2 cellular contexts compared by ENCODE assay signal in the genomic region with DNA sequence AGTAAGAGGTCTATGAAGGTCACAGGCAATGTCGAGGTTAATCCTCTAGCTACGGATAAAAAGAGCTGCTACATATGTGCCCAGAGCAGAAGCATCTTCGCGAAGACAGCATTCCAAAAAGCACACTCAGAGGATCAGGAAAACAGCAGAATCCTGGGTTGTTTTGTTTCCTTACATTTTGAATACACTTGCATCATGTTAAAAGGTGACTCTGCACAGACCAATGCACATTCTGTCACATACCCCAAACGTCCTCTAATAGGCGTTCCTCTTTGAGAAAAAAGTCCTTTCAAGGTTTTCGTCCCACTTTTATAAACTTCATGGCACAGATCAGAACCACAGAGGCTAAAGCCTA.
TF ChIP-seq lines count a peak whose summit lies in the region.

No MANE protein-coding gene starts in this region.

TF ChIP-seq in endothelial cell of umbilical vein, 7 proteins besides CTCF, POLR2A, EP300 and RAD21 (continued from another document):
- TF ChIP-seq JUN (IDR thresholded peaks at IDR 0.05; ENCODE audit: borderline replicate concordance, insufficient read depth, insufficient read length, low read depth) (no peak), FOS (IDR thresholded peaks at IDR 0.05; ENCODE audit: borderline replicate concordance, insufficient read depth, low read length) (no peak)
- TF ChIP-seq, protein P1, sequence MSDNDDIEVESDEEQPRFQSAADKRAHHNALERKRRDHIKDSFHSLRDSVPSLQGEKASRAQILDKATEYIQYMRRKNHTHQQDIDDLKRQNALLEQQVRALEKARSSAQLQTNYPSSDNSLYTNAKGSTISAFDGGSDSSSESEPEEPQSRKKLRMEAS (IDR thresholded peaks at IDR 0.05; ENCODE audit: insufficient read depth, insufficient read length) = no peak

TF ChIP-seq in neural cell, 6 proteins besides CTCF, POLR2A, EP300 and RAD21 (continued from another document):
- TF ChIP-seq, protein P2, sequence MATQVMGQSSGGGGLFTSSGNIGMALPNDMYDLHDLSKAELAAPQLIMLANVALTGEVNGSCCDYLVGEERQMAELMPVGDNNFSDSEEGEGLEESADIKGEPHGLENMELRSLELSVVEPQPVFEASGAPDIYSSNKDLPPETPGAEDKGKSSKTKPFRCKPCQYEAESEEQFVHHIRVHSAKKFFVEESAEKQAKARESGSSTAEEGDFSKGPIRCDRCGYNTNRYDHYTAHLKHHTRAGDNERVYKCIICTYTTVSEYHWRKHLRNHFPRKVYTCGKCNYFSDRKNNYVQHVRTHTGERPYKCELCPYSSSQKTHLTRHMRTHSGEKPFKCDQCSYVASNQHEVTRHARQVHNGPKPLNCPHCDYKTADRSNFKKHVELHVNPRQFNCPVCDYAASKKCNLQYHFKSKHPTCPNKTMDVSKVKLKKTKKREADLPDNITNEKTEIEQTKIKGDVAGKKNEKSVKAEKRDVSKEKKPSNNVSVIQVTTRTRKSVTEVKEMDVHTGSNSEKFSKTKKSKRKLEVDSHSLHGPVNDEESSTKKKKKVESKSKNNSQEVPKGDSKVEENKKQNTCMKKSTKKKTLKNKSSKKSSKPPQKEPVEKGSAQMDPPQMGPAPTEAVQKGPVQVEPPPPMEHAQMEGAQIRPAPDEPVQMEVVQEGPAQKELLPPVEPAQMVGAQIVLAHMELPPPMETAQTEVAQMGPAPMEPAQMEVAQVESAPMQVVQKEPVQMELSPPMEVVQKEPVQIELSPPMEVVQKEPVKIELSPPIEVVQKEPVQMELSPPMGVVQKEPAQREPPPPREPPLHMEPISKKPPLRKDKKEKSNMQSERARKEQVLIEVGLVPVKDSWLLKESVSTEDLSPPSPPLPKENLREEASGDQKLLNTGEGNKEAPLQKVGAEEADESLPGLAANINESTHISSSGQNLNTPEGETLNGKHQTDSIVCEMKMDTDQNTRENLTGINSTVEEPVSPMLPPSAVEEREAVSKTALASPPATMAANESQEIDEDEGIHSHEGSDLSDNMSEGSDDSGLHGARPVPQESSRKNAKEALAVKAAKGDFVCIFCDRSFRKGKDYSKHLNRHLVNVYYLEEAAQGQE (IDR thresholded peaks at IDR 0.05; ENCODE audit: borderline replicate concordance) = no peak
- TF ChIP-seq TAF1 (IDR thresholded peaks at IDR 0.05; ENCODE audit: low read depth) (no peak), SMC3 (conservative IDR thresholded peaks at IDR 0.05; ENCODE audit: poor library complexity) (no peak), EZH2 (IDR thresholded peaks at IDR 0.05; ENCODE audit: borderline replicate concordance, insufficient read depth, low read length, poor library complexity, severe bottlenecking) (no peak), POLR2AphosphoS5 (IDR thresholded peaks at IDR 0.05) (no peak)
